In genomic region chr3:172020763-172021162, GRCh38 we compare ENCODE assay signal across 7 cellular contexts.
"Had no signal": no experiment of that assay in that cellular context is flagged by ENCODE, and none has a peak within 500 bp of the region (broad histone marks: within the 10 kb centered on the region; RNA-seq: fewer than 3 reads in every experiment).

No MANE protein-coding gene starts in this region.

- H3K4me3 Mint-ChIP-seq: HFFc6 had no signal

- H2AFZ ChIP-seq: GM23248 had no signal

- H3K36me3 ChIP-seq: HAP-1 had no signal

- H3K9me3 Mint-ChIP-seq: HFFc6 had no signal

- H3K4me1 ChIP-seq: HAP-1 had no signal

- H3K9me3 ChIP-seq: HAP-1 had no signal

- H3K27ac ChIP-seq: GM23248, KMS-11 had no signal

- H3K4me2 ChIP-seq: KMS-11 had no signal

- H3K27ac Mint-ChIP-seq: HFFc6 had no signal

- H3K4me3 ChIP-seq: GM23248, HAP-1 had no signal

- DNase-seq: GM23248, HFFc6, IMR-90, KBM-7 had no signal

- H3K9ac ChIP-seq: GM23248, KMS-11 had no signal

- ATAC-seq: HCT116 had no signal
